In genomic region chr2:152025678-152026287, GRCh38 we compare ENCODE assay signal across 8 cellular contexts.
DNase-seq lines count a peak whose midpoint lies in the region; ATAC-seq and TF ChIP-seq lines count a peak whose summit lies in the region.

No MANE protein-coding gene starts in this region.

- CTCF ChIA-PET in activated CD8-positive, alpha-beta T cell treated with anti-CD3 and anti-CD28 coated beads, Interleukin-2, amount 10 ng/mL, durations not matched to agents 7 days and 5 days (lab: Charles Lee) = interaction anchor here (0.5 to 4.8 kb wide), 51 partner anchors 8 to 690 kb away, joined by 3 to 42 read pairs (median 4); partner anchors contain the start of gene PRPF40A

- H3K9me3 ChIP-seq in effector memory CD4-positive, alpha-beta T cell (ENCODE audit: control insufficient read depth, low read length) = no peaks in the 10 kb centered on the region

- no peaks in the 10 kb centered on the region for H3K9me3 Mint-ChIP-seq in activated CD8-positive, alpha-beta T cell treated with anti-CD3 and anti-CD28 coated beads, Interleukin-2, amount 10 ng/mL, durations not matched to agents 7 days and 5 days (ENCODE audit: insufficient read depth)

- no peaks in the 10 kb centered on the region for H3K36me3 Mint-ChIP-seq in activated CD8-positive, alpha-beta T cell treated with anti-CD3 and anti-CD28 coated beads, Interleukin-2, amount 10 ng/mL, durations not matched to agents 7 days and 5 days (ENCODE audit: low read depth)

- no peaks in the 10 kb centered on the region for H3K36me3 ChIP-seq in effector memory CD4-positive, alpha-beta T cell (ENCODE audit: control insufficient read depth, insufficient read depth, low read length)

- H3K4me1 ChIP-seq in effector memory CD4-positive, alpha-beta T cell (ENCODE audit: control insufficient read depth, insufficient read depth, low read length, poor library complexity, severe bottlenecking) = no peaks in the 10 kb centered on the region

- peaks cover 10% of the 10 kb centered on the region for H3K27me3 Mint-ChIP-seq in activated CD8-positive, alpha-beta T cell treated with anti-CD3 and anti-CD28 coated beads, Interleukin-2, amount 10 ng/mL, durations not matched to agents 7 days and 5 days (ENCODE audit: low read depth)

- POLR2A ChIA-PET in activated CD8-positive, alpha-beta T cell treated with anti-CD3 and anti-CD28 coated beads, Interleukin-2, amount 10 ng/mL, durations not matched to agents 7 days and 5 days (lab: Charles Lee) = no interaction called here

- peak overlapping the region; percentile 71 for H3K27ac Mint-ChIP-seq in activated CD8-positive, alpha-beta T cell treated with anti-CD3 and anti-CD28 coated beads, Interleukin-2, amount 10 ng/mL, durations not matched to agents 7 days and 5 days

- DNase-seq in COLO829 (ENCODE audit: low spot score) (peak; percentile 33), HL-60 (ENCODE audit: low read depth in 1 of 2, low spot score in 1 of 2) (peak; percentile 64 to 80), NCI-H82 treated with DMSO at 0.1 percent for 48 hours (lab: John Stamatoyannopoulos, UW; ENCODE audit: unreplicated experiment) (peak; percentile 91), mesenteric fat pad (ENCODE audit: low spot score) (peak; percentile 92)
- DNase-seq in activated CD8-positive, alpha-beta T cell treated with anti-CD3 and anti-CD28 coated beads, Interleukin-2, amount 10 ng/mL, durations not matched to agents 7 days and 5 days = peak; percentile 87
- peak; percentile 23 to 58 (median 27) for DNase-seq in effector memory CD4-positive, alpha-beta T cell
- DNase-seq in stimulated activated CD8-positive, alpha-beta memory T cell treated with anti-CD3 and anti-CD28 coated beads, Interleukin-15, amount 100 ng/mL, for 48 hours (ENCODE audit: low read depth in 2 of 2) = peak; percentile 53 to 63

- peaks cover 6% of the 10 kb centered on the region for H3K4me1 Mint-ChIP-seq in activated CD8-positive, alpha-beta T cell treated with anti-CD3 and anti-CD28 coated beads, Interleukin-2, amount 10 ng/mL, durations not matched to agents 7 days and 5 days (ENCODE audit: low read depth)

- no peaks in the 10 kb centered on the region for H3K27me3 ChIP-seq in HL-60 (ENCODE audit: insufficient read depth, poor library complexity, severe bottlenecking)
- no peaks in the 10 kb centered on the region for H3K27me3 ChIP-seq in effector memory CD4-positive, alpha-beta T cell (replicated peaks; ENCODE audit: control insufficient read depth, insufficient read depth, low read length, poor library complexity, severe bottlenecking)

- 0 out of 2 replicates have a peak overlapping the region, but pooled peaks have one; percentile 16 for H3K4me3 ChIP-seq in HL-60 (replicated peaks; ENCODE audit: insufficient read depth, low read length)
- H3K4me3 ChIP-seq in effector memory CD4-positive, alpha-beta T cell (ENCODE audit: insufficient read depth, low read depth, low read length, poor library complexity, severe bottlenecking) = peak overlapping the region; percentile 27

- peak; percentile 43 for ATAC-seq in GM19468 (IDR thresholded peaks at IDR 0.05; ENCODE audit: extremely low read depth, unreplicated experiment)
- ATAC-seq in activated CD8-positive, alpha-beta T cell treated with anti-CD3 and anti-CD28 coated beads, Interleukin-2, amount 10 ng/mL, durations not matched to agents 7 days and 5 days = peak; percentile 98

- peak; percentile 85 for TF ChIP-seq CTCF in HL-60 (IDR thresholded peaks at IDR 0.05; ENCODE audit: insufficient read depth, low read length)

- peak overlapping the region; percentile 70 for H3K4me3 Mint-ChIP-seq in activated CD8-positive, alpha-beta T cell treated with anti-CD3 and anti-CD28 coated beads, Interleukin-2, amount 10 ng/mL, durations not matched to agents 7 days and 5 days

- H3K27ac ChIP-seq in HL-60 (replicated peaks) = no peak overlapping the region
- no peak overlapping the region for H3K27ac ChIP-seq in effector memory CD4-positive, alpha-beta T cell (ENCODE audit: insufficient read depth, low read length, poor library complexity, severe bottlenecking)

Comparison
In these comparisons a context has a peak if more than half of its experiments do, and no peak if none do; other contexts are left out.
1. DNase-seq: peak in every context shown above with its lines; median percentile 92 in mesenteric fat pad; 91 in NCI-H82 treated with DMSO at 0.1 percent for 48 hours; 87 in activated CD8-positive, alpha-beta T cell treated with anti-CD3 and anti-CD28 coated beads, Interleukin-2, amount 10 ng/mL, durations not matched to agents 7 days and 5 days; 72 in HL-60; 58 in stimulated activated CD8-positive, alpha-beta memory T cell treated with anti-CD3 and anti-CD28 coated beads, Interleukin-15, amount 100 ng/mL, for 48 hours; 33 in COLO829; 27 in effector memory CD4-positive, alpha-beta T cell.